1 cellular context compared by ENCODE assay signal in the genomic region with DNA sequence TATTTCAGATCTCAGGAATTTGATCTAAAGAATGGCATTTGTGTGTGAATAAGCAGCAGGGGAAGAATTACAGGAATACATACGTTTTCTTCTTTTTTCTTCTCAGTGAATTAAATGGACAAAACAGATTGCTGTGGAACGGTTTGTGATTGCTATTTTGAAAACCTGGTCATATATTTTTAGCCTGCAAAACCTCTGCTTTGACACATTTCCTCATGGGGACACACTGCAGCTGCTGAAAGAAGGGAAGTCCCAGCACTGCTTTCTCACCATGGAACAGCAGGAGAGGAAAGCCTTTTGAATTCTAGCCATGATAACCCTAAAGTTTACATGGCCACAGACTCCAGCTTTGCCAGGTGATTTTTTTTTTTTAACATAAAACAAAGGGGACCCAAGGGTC.
TF ChIP-seq lines count a peak whose summit lies in the region.

No MANE protein-coding gene starts in this region.

TF ChIP-seq in HepG2, 621 proteins besides CTCF, POLR2A, EP300 and RAD21 (continued from another document):
- TF ChIP-seq ZNF296 (CRISPR knock-in tag; conservative IDR thresholded peaks at IDR 0.05) (no peak), FOSL2 (CRISPR knock-in tag; IDR thresholded peaks at IDR 0.05) (no peak), MIER2 (CRISPR knock-in tag; IDR thresholded peaks at IDR 0.05) (no peak), ZNF546 (CRISPR knock-in tag; conservative IDR thresholded peaks at IDR 0.05) (no peak), NR1H2 (CRISPR knock-in tag; IDR thresholded peaks at IDR 0.05; ENCODE audit: borderline replicate concordance, low read depth) (no peak), HDAC6 (IDR thresholded peaks at IDR 0.05; ENCODE audit: low read depth, low read length) (no peak), ZBTB7A (CRISPR knock-in tag; IDR thresholded peaks at IDR 0.05) (no peak), ZNF431 (CRISPR knock-in tag; IDR thresholded peaks at IDR 0.05; ENCODE audit: borderline replicate concordance, low read depth) (no peak)
